9 cellular contexts compared by ENCODE assay signal in the genomic region with DNA sequence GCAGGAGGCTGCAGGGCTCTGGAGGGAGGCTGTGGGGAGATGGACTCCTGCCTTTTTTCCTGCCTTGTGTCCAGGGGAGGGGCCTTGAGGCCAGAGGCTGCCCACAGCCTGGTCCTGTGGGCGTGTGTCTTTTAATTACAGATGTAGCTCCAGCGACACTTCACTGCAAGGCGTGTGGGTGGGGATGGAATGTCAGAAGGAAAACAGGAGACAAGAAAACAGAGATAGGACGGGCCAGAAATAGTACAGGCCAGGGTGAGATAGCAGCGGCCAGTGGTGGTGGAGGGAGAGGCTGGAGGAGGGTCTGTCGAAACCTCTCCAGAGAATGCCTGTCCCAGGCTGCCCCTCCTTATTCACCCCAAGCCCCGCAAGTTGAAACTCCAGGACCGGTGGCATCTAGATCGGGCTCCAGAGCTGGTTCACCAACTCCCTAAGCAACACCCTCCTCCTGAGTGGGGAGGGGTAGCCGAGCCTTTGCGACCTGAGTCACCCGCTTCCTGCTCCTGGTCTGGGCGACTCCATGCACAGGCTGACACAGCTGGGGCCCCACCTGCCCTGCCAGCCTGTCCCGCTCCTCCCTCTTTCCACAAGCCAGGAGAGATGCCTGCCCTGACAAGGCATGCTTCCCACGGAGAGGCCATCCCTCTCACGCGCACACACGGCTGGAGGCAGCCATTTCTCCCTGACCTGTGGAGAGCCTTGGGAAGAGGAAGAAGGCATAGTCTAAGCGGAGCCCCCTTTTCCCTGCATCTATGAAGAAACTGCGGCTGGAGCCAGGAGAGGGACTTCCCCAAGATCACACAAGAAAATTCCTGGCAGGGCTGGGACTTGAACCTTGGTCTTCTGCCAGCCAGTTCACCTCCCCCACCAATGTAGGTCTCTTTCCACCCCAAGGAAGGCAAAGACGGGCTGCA. TPM values are rescaled to one million over a fixed set of nuclear protein-coding genes. Genes with fewer than 3 reads are reported as not detected.
DNase-seq lines count a peak whose midpoint lies in the region; ATAC-seq and TF ChIP-seq lines count a peak whose summit lies in the region.
"Had no signal": no experiment of that assay in that cellular context is flagged by ENCODE, and none has a peak within 500 bp of the region (broad histone marks: within the 10 kb centered on the region; RNA-seq: fewer than 3 reads in every experiment).

No MANE protein-coding gene starts in this region.

- no peak for TF ChIP-seq CTCF in cardiac muscle cell (IDR thresholded peaks at IDR 0.05; ENCODE audit: low read depth, low read length)

- DNase-seq in H4 (ENCODE audit: low spot score): peak; percentile 92
- DNase-seq in SJCRH30: peak; percentile 49 to 51
- DNase-seq in cardiac muscle cell (ENCODE audit: low read depth in 1 of 2, low spot score in 1 of 2): peak; percentile 92 to 95
- DNase-seq in renal cortical epithelial cell (ENCODE audit: low read depth): peak; percentile 84
- no peak for DNase-seq in Ammon's horn (ENCODE audit: low spot score)
- no peak for DNase-seq in NCI-H1436 (lab: John Stamatoyannopoulos, UW)
- DNase-seq in substantia nigra (lab: John Stamatoyannopoulos, UW): no peak
- DNase-seq: dorsolateral prefrontal cortex had no signal

- H3K4me1 ChIP-seq in SJCRH30 (peaks cover 12% of the 10 kb centered on the region), cardiac muscle cell (ENCODE audit: low read depth) (peaks cover 43% of the 10 kb centered on the region)

- H3K27me3 ChIP-seq in SJCRH30 (no peaks in the 10 kb centered on the region), cardiac muscle cell (no peaks in the 10 kb centered on the region)
- H3K27me3 ChIP-seq: dorsolateral prefrontal cortex had no signal

- no peak overlapping the region for H3K27ac ChIP-seq in SJCRH30
- peak overlapping the region; percentile 99 for H3K27ac ChIP-seq in cardiac muscle cell
- no peak overlapping the region for H3K27ac ChIP-seq in substantia nigra (ENCODE audit: low read depth, low read length, poor library complexity, severe bottlenecking)

- ATAC-seq in GM18907 (IDR thresholded peaks at IDR 0.05; ENCODE audit: unreplicated experiment): no peak

- H3K9me3 ChIP-seq in SJCRH30 (replicated peaks) (no peaks in the 10 kb centered on the region), cardiac muscle cell (ENCODE audit: low read depth) (no peaks in the 10 kb centered on the region)

- H3K36me3 ChIP-seq in SJCRH30: no peaks in the 10 kb centered on the region
- H3K36me3 ChIP-seq in cardiac muscle cell: no peaks in the 10 kb centered on the region

- peak overlapping the region; percentile 14 for H3K4me3 ChIP-seq in SJCRH30
- peak overlapping the region; percentile 20 for H3K4me3 ChIP-seq in cardiac muscle cell
- H3K4me3 ChIP-seq: dorsolateral prefrontal cortex had no signal

RNA-seq across cellular contexts. Expression of a gene that starts 6.6 kb away (rescaled TPM):
- 5.5 and 5.9 TPM in 2 replicates for total RNA-seq in H4 (2014; rRNA removed; shearing (Covaris generic))
- total RNA-seq in SJCRH30 (2014; rRNA removed; shearing (Covaris generic)): 1.2 and 1.7 TPM in 2 replicates
- total RNA-seq in cardiac muscle cell: 296 and 359 TPM in 2 replicates
- 160 and 206 TPM in 2 replicates for polyA plus RNA-seq in cardiac muscle cell
- 268 and 464 TPM in 2 replicates for total RNA-seq in renal cortical epithelial cell

RNA-seq across cellular contexts. Expression of a gene that starts 18.7 kb away (rescaled TPM):
- 53.6 and 57.5 TPM in 2 replicates for total RNA-seq in H4 (2014; rRNA removed; shearing (Covaris generic))
- 15.7 and 16.9 TPM in 2 replicates for total RNA-seq in SJCRH30 (2014; rRNA removed; shearing (Covaris generic))
- 118 and 153 TPM in 2 replicates for total RNA-seq in cardiac muscle cell
- polyA plus RNA-seq in cardiac muscle cell: 137 and 138 TPM in 2 replicates
- 32.3 and 42.5 TPM in 2 replicates for total RNA-seq in renal cortical epithelial cell

RNA-seq across cellular contexts. Expression of a gene that starts 19.7 kb away (rescaled TPM):
- total RNA-seq in H4 (2014; rRNA removed; shearing (Covaris generic)): 90.7 and 91.9 TPM in 2 replicates
- total RNA-seq in SJCRH30 (2014; rRNA removed; shearing (Covaris generic)): 61.4 and 72.2 TPM in 2 replicates
- total RNA-seq in cardiac muscle cell (265 and 336 TPM in 2 replicates), renal cortical epithelial cell (40.8 and 148 TPM in 2 replicates)
- 113 and 165 TPM in 2 replicates for polyA plus RNA-seq in cardiac muscle cell

RNA-seq across cellular contexts. Expression of a gene that starts 42.9 kb away (rescaled TPM):
- total RNA-seq in H4 (2014; rRNA removed; shearing (Covaris generic)): 86.8 and 88.0 TPM in 2 replicates
- total RNA-seq in SJCRH30 (2014; rRNA removed; shearing (Covaris generic)): 115 and 120 TPM in 2 replicates
- 164 and 190 TPM in 2 replicates for total RNA-seq in cardiac muscle cell
- polyA plus RNA-seq in cardiac muscle cell: 221 and 222 TPM in 2 replicates
- 43.4 and 74.0 TPM in 2 replicates for total RNA-seq in renal cortical epithelial cell

RNA-seq across cellular contexts. Expression of a gene that starts 44.5 kb away (rescaled TPM):
- total RNA-seq in H4 (2014; rRNA removed; shearing (Covaris generic)): not detected in 2 replicates
- total RNA-seq in SJCRH30 (2014; rRNA removed; shearing (Covaris generic)): not detected in 2 replicates
- total RNA-seq in cardiac muscle cell (0.36 TPM in 1 of 2 replicates, not detected in the other), renal cortical epithelial cell (0.15 TPM in 1 of 2 replicates, not detected in the other)
- 0.14 TPM in 1 of 2 replicates, not detected in the other for polyA plus RNA-seq in cardiac muscle cell

Comparison
In these comparisons a context has a peak if more than half of its experiments do, and no peak if none do; other contexts are left out.
1. DNase-seq: peak in H4 (single experiment), SJCRH30 (2 of 2), cardiac muscle cell (2 of 2) and renal cortical epithelial cell (single experiment); none in Ammon's horn (single experiment), NCI-H1436 (single experiment) and substantia nigra (0 of 49).
2. RNA of a gene that starts 6.6 kb away (total RNA-seq): 268 to 464 TPM in renal cortical epithelial cell and 296 to 359 TPM in cardiac muscle cell; 5.5 to 5.9 TPM in H4 and 1.2 to 1.7 TPM in SJCRH30; every median in the first group is over 10 times any median in the second.